8 cellular contexts compared by ENCODE assay signal in genomic region chr1:167720965-167721616, GRCh38. TPM values are rescaled to one million over a fixed set of nuclear protein-coding genes. Genes with fewer than 3 reads are reported as not detected.
DNase-seq lines count a peak whose midpoint lies in the region; ATAC-seq and TF ChIP-seq lines count a peak whose summit lies in the region.

No MANE protein-coding gene starts in this region.

- no peaks in the 10 kb centered on the region for H3K27me3 Mint-ChIP-seq in CD4-positive, alpha-beta memory T cell

- peak; percentile 47 for ATAC-seq in left colon
- ATAC-seq in GM18870 (IDR thresholded peaks at IDR 0.05; ENCODE audit: unreplicated experiment), result no peak

- peak overlapping the region; percentile 87 to 98 (median 94) for H3K4me3 Mint-ChIP-seq in CD4-positive, alpha-beta memory T cell

- DNase-seq in CD4-positive, alpha-beta memory T cell, result no peak
- no peak for DNase-seq in H7
- peak; percentile 57 for DNase-seq in RPMI7951 (ENCODE audit: low read depth)
- DNase-seq in left colon, result peak; percentile 57 to 66
- DNase-seq in stomach, result peak; percentile 52
- DNase-seq in stimulated activated CD4-positive, alpha-beta T cell treated with anti-CD3 and anti-CD28 coated beads, Interleukin-15, amount 100 ng/mL, for 24 hours, result no peak

- no peaks in the 10 kb centered on the region for H3K9me3 ChIP-seq in CD4-positive, alpha-beta memory T cell (ENCODE audit: control insufficient read depth in 1 of 2, low read length in 2 of 2)
- no peaks in the 10 kb centered on the region for H3K9me3 ChIP-seq in stomach

- peaks cover 26 to 51% (median 40%) of the 10 kb centered on the region in 4 donors for H3K4me1 Mint-ChIP-seq in CD4-positive, alpha-beta memory T cell

- intact Hi-C loops in CD4-positive, alpha-beta memory T cell (cut with micrococcal nuclease), result no loop called here
- intact Hi-C loops in left colon (cut with DNase I, micrococcal nuclease) (no loop called here), stomach (cut with DNase I; ENCODE audit: low total_unique reads) (no loop called here)

- H3K36me3 Mint-ChIP-seq in CD4-positive, alpha-beta memory T cell, result peaks cover 0 to 1% of the 10 kb centered on the region in 2 donors

- TF ChIP-seq CTCF in stomach (IDR thresholded peaks at IDR 0.05), result peak in 4 of 7 experiments; percentile 12 to 50 (median 40)

- H3K4me3 ChIP-seq in CD4-positive, alpha-beta memory T cell (ENCODE audit: low read length in 2 of 2), result peak overlapping the region in 1 of 2 donors; percentile 66
- H3K4me3 ChIP-seq in H7 (ENCODE audit: insufficient read depth, low read depth, low read length), result peak overlapping the region; percentile 96
- peak overlapping the region; percentile 94 to 98 (median 97) for H3K4me3 ChIP-seq in stomach

- peak overlapping the region; percentile 52 to 97 (median 85) for H3K27ac Mint-ChIP-seq in CD4-positive, alpha-beta memory T cell

- CTCF ChIA-PET in CD4-positive, alpha-beta memory T cell (lab: Charles Lee; ENCODE audit: partially characterized antibody), result interaction anchor here (1.4 kb wide), 1 partner anchor 83 kb away, joined by 4 read pairs; no protein-coding TSS in a partner anchor

- H3K9me3 Mint-ChIP-seq in CD4-positive, alpha-beta memory T cell, result no peaks in the 10 kb centered on the region

- no peak for TF ChIP-seq EP300 in stomach (IDR thresholded peaks at IDR 0.05)

- no peaks in the 10 kb centered on the region for H3K36me3 ChIP-seq in CD4-positive, alpha-beta memory T cell (ENCODE audit: insufficient read depth, low read length)
- H3K36me3 ChIP-seq in H7 (replicated peaks; ENCODE audit: control insufficient read depth, insufficient read depth, low read length) (no peaks in the 10 kb centered on the region), stomach (no peaks in the 10 kb centered on the region)

- 11 to 18% (median 12%) methylated on average over 13 of the region's 13 CpGs for WGBS in stomach, 5 donors

- H3K4me1 ChIP-seq in CD4-positive, alpha-beta memory T cell (ENCODE audit: insufficient read depth, low read length), result peaks cover 30% of the 10 kb centered on the region
- peaks cover 9 to 51% (median 31%) of the 10 kb centered on the region in 4 donors for H3K4me1 ChIP-seq in stomach

- TF ChIP-seq POLR2A in stomach (IDR thresholded peaks at IDR 0.05), result no peak

- POLR2A ChIA-PET in CD4-positive, alpha-beta memory T cell (lab: Charles Lee; ENCODE audit: partially characterized antibody), result interaction anchor here (1.0 kb wide), 1 partner anchor 8 kb away, joined by 5 read pairs; no protein-coding TSS in a partner anchor

- H3K27me3 ChIP-seq in CD4-positive, alpha-beta memory T cell (ENCODE audit: insufficient read depth, low read length), result no peaks in the 10 kb centered on the region
- H3K27me3 ChIP-seq in H7 (ENCODE audit: control insufficient read depth, insufficient read depth, low read length), result peaks cover 2% of the 10 kb centered on the region; the same call in 1 of the 2 replicates
- no peaks in the 10 kb centered on the region for H3K27me3 ChIP-seq in stomach

- H3K27ac ChIP-seq in CD4-positive, alpha-beta memory T cell (ENCODE audit: low read depth, low read length), result peak overlapping the region; percentile 44
- H3K27ac ChIP-seq in cingulate gyrus (ENCODE audit: low read depth, low read length), result peak overlapping the region; percentile 88
- peak overlapping the region; percentile 85 to 98 (median 93) for H3K27ac ChIP-seq in stomach

RNA-seq across cellular contexts. Expression of gene MPZL1, which starts 0.7 kb away (rescaled TPM):
- total RNA-seq in CD4-positive, alpha-beta memory T cell, result 1 to 10 TPM; 5.4 to 7.2 TPM
- polyA plus RNA-seq in CD4-positive, alpha-beta memory T cell, result 10 to 100 TPM in 1 of 2 donors, 1 to 10 TPM in 1; 8.6 to 15.8 TPM
- total RNA-seq in H7 (2014; rRNA removed; shearing (Covaris generic)), result 99.9 and 104 TPM in 2 replicates
- 48.0 and 59.1 TPM in 2 replicates for total RNA-seq in RPMI7951 (2014; rRNA removed; shearing (Covaris generic))
- total RNA-seq in left colon, result 100 to 1,000 TPM; 117 to 118 TPM
- total RNA-seq in stomach, result 100 to 1,000 TPM in 1 of 5 donors, 10 to 100 TPM in 4; 29.9 to 115 (median 51.9) TPM
- 10 to 100 TPM in 2 of 3 donors, 1 to 10 TPM in 1; 7.2 to 25.0 (median 15.7) TPM for polyA plus RNA-seq in stomach

Comparison
In these comparisons a context has a peak if more than half of its experiments do, and no peak if none do; other contexts are left out.
1. DNase-seq: peak in RPMI7951 (single experiment), left colon (2 of 2) and stomach (single experiment); none in CD4-positive, alpha-beta memory T cell (0 of 5), H7 (single experiment) and stimulated activated CD4-positive, alpha-beta T cell treated with anti-CD3 and anti-CD28 coated beads, Interleukin-15, amount 100 ng/mL, for 24 hours (single experiment).
2. Peak in every context shown above with its lines, with median percentiles within 50 percentile points of each other: H3K27ac ChIP-seq.